Comparison of ENCODE assay signal across 13 cellular contexts in the genomic region with DNA sequence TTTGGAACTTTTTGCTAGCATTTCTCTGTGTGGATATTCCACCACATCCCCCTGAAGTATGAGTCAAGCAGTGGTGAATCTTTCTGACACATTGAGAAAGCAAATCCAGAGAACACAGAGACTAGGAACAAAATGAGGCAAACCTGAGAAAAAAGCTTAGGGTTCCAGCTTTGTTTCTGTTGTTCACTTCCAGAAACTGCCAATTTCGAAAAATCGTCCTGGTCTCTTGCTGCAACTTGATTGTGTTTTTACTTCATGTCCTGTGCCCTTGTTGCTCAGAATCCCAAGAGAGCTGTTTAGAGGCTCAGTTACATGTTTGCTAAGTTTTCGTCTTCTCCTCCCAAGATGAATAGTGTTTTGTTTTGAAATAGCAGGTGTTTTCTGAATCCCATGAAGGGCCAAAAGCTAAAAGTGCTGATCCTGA. TPM values are rescaled to one million over a fixed set of nuclear protein-coding genes. Genes with fewer than 3 reads are reported as not detected.
A peak's percentile ranks its signal among the peaks of the same experiment; 100 is the strongest.
DNase-seq lines count a peak whose midpoint lies in the region; ATAC-seq, FAIRE-seq and TF ChIP-seq lines count a peak whose summit lies in the region.
"Had no signal": no experiment of that assay in that cellular context is flagged by ENCODE, and none has a peak within 500 bp of the region (broad histone marks: within the 10 kb centered on the region; RNA-seq: fewer than 3 reads in every experiment).

No MANE protein-coding gene starts in this region.

- no peak overlapping the region for H3K4me3 Mint-ChIP-seq in activated CD4-positive, alpha-beta memory T cell treated with anti-CD3 and anti-CD28 coated beads for 36 hours
- H3K4me3 Mint-ChIP-seq in activated CD4-positive, alpha-beta memory T cell treated with anti-CD3 and anti-CD28 coated beads, Interleukin-2, amount 10 ng/mL, durations not matched to agents 7 days and 5 days: no peak overlapping the region
- H3K4me3 Mint-ChIP-seq: brain had no signal

- H3K27me3 Mint-ChIP-seq in activated CD4-positive, alpha-beta memory T cell treated with anti-CD3 and anti-CD28 coated beads for 36 hours: no peaks in the 10 kb centered on the region
- no peaks in the 10 kb centered on the region for H3K27me3 Mint-ChIP-seq in activated CD4-positive, alpha-beta memory T cell treated with anti-CD3 and anti-CD28 coated beads, Interleukin-2, amount 10 ng/mL, durations not matched to agents 7 days and 5 days
- H3K27me3 Mint-ChIP-seq: brain had no signal

- TF ChIP-seq CTCF in NB4 (IDR thresholded peaks at IDR 0.05; ENCODE audit: low read depth, low read length): no peak
- no peak for TF ChIP-seq CTCF in bronchial epithelial cell (IDR thresholded peaks at IDR 0.05; ENCODE audit: insufficient read depth, low read length, severe bottlenecking)

- POLR2A ChIA-PET in activated CD4-positive, alpha-beta memory T cell treated with anti-CD3 and anti-CD28 coated beads for 36 hours (lab: Charles Lee): no interaction called here
- POLR2A ChIA-PET in activated CD4-positive, alpha-beta memory T cell treated with anti-CD3 and anti-CD28 coated beads, Interleukin-2, amount 10 ng/mL, durations not matched to agents 7 days and 5 days (lab: Charles Lee): interaction anchor here (1.0 to 3.0 kb wide), 3 partner anchors 11 to 71 kb away, joined by 3 to 19 read pairs (median 3); no protein-coding TSS in a partner anchor

- peaks cover 2% of the 10 kb centered on the region for H3K36me3 ChIP-seq in bronchial epithelial cell (ENCODE audit: control insufficient read depth, insufficient read depth, low read length)

- no peaks in the 10 kb centered on the region for H3K9me3 Mint-ChIP-seq in activated CD4-positive, alpha-beta memory T cell treated with anti-CD3 and anti-CD28 coated beads for 36 hours
- H3K9me3 Mint-ChIP-seq in activated CD4-positive, alpha-beta memory T cell treated with anti-CD3 and anti-CD28 coated beads, Interleukin-2, amount 10 ng/mL, durations not matched to agents 7 days and 5 days: no peaks in the 10 kb centered on the region

- H3K27me3 ChIP-seq in bronchial epithelial cell (ENCODE audit: control insufficient read depth, insufficient read depth, low read length): no peaks in the 10 kb centered on the region
- H3K27me3 ChIP-seq: SJSA1 had no signal

- no peak for FAIRE-seq in bronchial epithelial cell (lab: Jason Lieb, UNC)

- H3K27ac Mint-ChIP-seq in activated CD4-positive, alpha-beta memory T cell treated with anti-CD3 and anti-CD28 coated beads for 36 hours: peak overlapping the region; percentile 6
- no peak overlapping the region for H3K27ac Mint-ChIP-seq in activated CD4-positive, alpha-beta memory T cell treated with anti-CD3 and anti-CD28 coated beads, Interleukin-2, amount 10 ng/mL, durations not matched to agents 7 days and 5 days

- peaks cover 14% of the 10 kb centered on the region for H3K36me3 Mint-ChIP-seq in activated CD4-positive, alpha-beta memory T cell treated with anti-CD3 and anti-CD28 coated beads for 36 hours
- peaks cover 41% of the 10 kb centered on the region for H3K36me3 Mint-ChIP-seq in activated CD4-positive, alpha-beta memory T cell treated with anti-CD3 and anti-CD28 coated beads, Interleukin-2, amount 10 ng/mL, durations not matched to agents 7 days and 5 days (ENCODE audit: low read depth)

- no peak for DNase-seq in activated CD4-positive, alpha-beta memory T cell treated with anti-CD3 and anti-CD28 coated beads for 36 hours
- no peak for DNase-seq in activated CD4-positive, alpha-beta memory T cell treated with anti-CD3 and anti-CD28 coated beads, Interleukin-2, amount 10 ng/mL, durations not matched to agents 7 days and 5 days
- DNase-seq in NB4 (ENCODE audit: low read depth) (peak; percentile 43), bronchial epithelial cell (ENCODE audit: low read depth) (peak; percentile 28), renal cortical epithelial cell (ENCODE audit: low read depth) (peak; percentile 55), Kasumi-1 (lab: John Stamatoyannopoulos, UW) (no peak)
- DNase-seq in stimulated activated CD8-positive, alpha-beta memory T cell treated with anti-CD3 and anti-CD28 coated beads, Interleukin-4, amount 100 ng/mL, for 48 hours: no peak
- DNase-seq: islet precursor cell; NCI-H526; stimulated activated CD4-positive, alpha-beta T cell treated with anti-CD3 and anti-CD28 coated beads, Interleukin-1b, Interleukin-23, amount 100 ng/mL, for 48 hours had no signal

- no peak overlapping the region for H3K4me3 ChIP-seq in NB4 (ENCODE audit: low read depth, low read length)
- no peak overlapping the region for H3K4me3 ChIP-seq in bronchial epithelial cell (ENCODE audit: low read depth, low read length)
- H3K4me3 ChIP-seq: SJSA1 had no signal

- no peak for ATAC-seq in HG03469 (IDR thresholded peaks at IDR 0.05; ENCODE audit: unreplicated experiment)

- intact Hi-C loops in activated CD4-positive, alpha-beta memory T cell treated with anti-CD3 and anti-CD28 coated beads for 36 hours (cut with micrococcal nuclease): no loop called here

- TF ChIP-seq POLR2A in NB4 (IDR thresholded peaks at IDR 0.05; ENCODE audit: extremely low read depth, insufficient read length): no peak

- H3K4me1 Mint-ChIP-seq in activated CD4-positive, alpha-beta memory T cell treated with anti-CD3 and anti-CD28 coated beads for 36 hours (ENCODE audit: low read depth): peaks cover 74% of the 10 kb centered on the region
- peaks cover 60% of the 10 kb centered on the region for H3K4me1 Mint-ChIP-seq in activated CD4-positive, alpha-beta memory T cell treated with anti-CD3 and anti-CD28 coated beads, Interleukin-2, amount 10 ng/mL, durations not matched to agents 7 days and 5 days

- CTCF ChIA-PET in activated CD4-positive, alpha-beta memory T cell treated with anti-CD3 and anti-CD28 coated beads for 36 hours (lab: Charles Lee): interaction anchor here (1.7 kb wide), 1 partner anchor 97 kb away, joined by 7 read pairs; a partner anchor contains a TSS
- CTCF ChIA-PET in activated CD4-positive, alpha-beta memory T cell treated with anti-CD3 and anti-CD28 coated beads, Interleukin-2, amount 10 ng/mL, durations not matched to agents 7 days and 5 days (lab: Charles Lee): interaction anchor here (1.0 kb wide), 1 partner anchor 98 kb away, joined by 3 read pairs; no protein-coding TSS in a partner anchor

RNA-seq across cellular contexts. Expression of a gene that starts 13.7 kb away (rescaled TPM):
- total RNA-seq in activated CD4-positive, alpha-beta memory T cell treated with anti-CD3 and anti-CD28 coated beads for 36 hours: 10 to 100 TPM; 91.8 to 91.9 TPM
- 10 to 100 TPM; 87.6 to 89.0 TPM for total RNA-seq in activated CD4-positive, alpha-beta memory T cell treated with anti-CD3 and anti-CD28 coated beads, Interleukin-2, amount 10 ng/mL, durations not matched to agents 7 days and 5 days
- 57.7 and 70.0 TPM in 2 replicates for total RNA-seq in bronchial epithelial cell
- 53.3 and 63.9 TPM in 2 replicates for total RNA-seq in renal cortical epithelial cell

RNA-seq across cellular contexts. Expression of a gene that starts 43.9 kb away (rescaled TPM):
- total RNA-seq in activated CD4-positive, alpha-beta memory T cell treated with anti-CD3 and anti-CD28 coated beads for 36 hours: 10 to 100 TPM; 43.2 to 45.9 TPM
- total RNA-seq in activated CD4-positive, alpha-beta memory T cell treated with anti-CD3 and anti-CD28 coated beads, Interleukin-2, amount 10 ng/mL, durations not matched to agents 7 days and 5 days: 10 to 100 TPM; 27.2 to 28.9 TPM
- total RNA-seq in bronchial epithelial cell (10.5 and 17.8 TPM in 2 replicates), renal cortical epithelial cell (8.7 and 9.4 TPM in 2 replicates)

Comparison
In these comparisons a context has a peak if more than half of its experiments do, and no peak if none do; other contexts are left out.
1. DNase-seq: peak in NB4 (single experiment), bronchial epithelial cell (single experiment) and renal cortical epithelial cell (single experiment); none in activated CD4-positive, alpha-beta memory T cell treated with anti-CD3 and anti-CD28 coated beads for 36 hours (single experiment), activated CD4-positive, alpha-beta memory T cell treated with anti-CD3 and anti-CD28 coated beads, Interleukin-2, amount 10 ng/mL, durations not matched to agents 7 days and 5 days (single experiment), Kasumi-1 (0 of 2) and stimulated activated CD8-positive, alpha-beta memory T cell treated with anti-CD3 and anti-CD28 coated beads, Interleukin-4, amount 100 ng/mL, for 48 hours (single experiment).